8 cellular contexts compared by ENCODE assay signal in genomic region chr7:94510582-94511456, GRCh38. TPM values are rescaled to one million over a fixed set of nuclear protein-coding genes. Genes with fewer than 3 reads are reported as not detected.
DNase-seq lines count a peak whose midpoint lies in the region; TF ChIP-seq lines count a peak whose summit lies in the region.

No MANE protein-coding gene starts in this region.

- peak overlapping the region; percentile 69 for H3K4me3 Mint-ChIP-seq in MCF 10A (ENCODE audit: unreplicated experiment)

- H3K36me3 ChIP-seq in H7 (replicated peaks; ENCODE audit: control insufficient read depth, insufficient read depth, low read length) (no peaks in the 10 kb centered on the region), MG63 (no peaks in the 10 kb centered on the region), skeletal muscle tissue (ENCODE audit: control insufficient read depth in 3 of 3, insufficient read depth in 3 of 3, low read length in 3 of 3) (no peaks in the 10 kb centered on the region)

- H3K4me1 ChIP-seq in skeletal muscle tissue (ENCODE audit: control insufficient read depth in 3 of 3, insufficient read depth in 3 of 3, low read length in 3 of 3), result peaks cover 11 to 20% (median 18%) of the 10 kb centered on the region in 3 donors

- no peak for TF ChIP-seq CTCF in MCF 10A (IDR thresholded peaks at IDR 0.05; ENCODE audit: unreplicated experiment)

- in situ Hi-C loops in G401 (cut with HindIII; ENCODE audit: low sequenced_read_pairs), result no loop called here

- no peaks in the 10 kb centered on the region for H3K9me3 Mint-ChIP-seq in MCF 10A (ENCODE audit: unreplicated experiment)

- H3K27me3 ChIP-seq in H7 (ENCODE audit: control insufficient read depth, insufficient read depth, low read length) (no peaks in the 10 kb centered on the region), MG63 (no peaks in the 10 kb centered on the region), skeletal muscle tissue (ENCODE audit: control insufficient read depth in 3 of 3, insufficient read depth in 3 of 3, low read length in 3 of 3) (no peaks in the 10 kb centered on the region)

- H3K27ac ChIP-seq in skeletal muscle tissue (ENCODE audit: low read depth, low read length), result peak overlapping the region; percentile 90

- POLR2A ChIA-PET in MCF 10A (lab: Yijun Ruan, JAX), result interaction anchor here (0.6 to 3.5 kb wide), 8 partner anchors 61 to 469 kb away, joined by 3 to 21 read pairs (median 5); partner anchors contain the start of gene SGCE

- peak overlapping the region; percentile 91 to 93 (median 92) for H3K9ac ChIP-seq in skeletal muscle tissue (ENCODE audit: low read depth in 1 of 3, low read length in 3 of 3)

- H3K4me3 ChIP-seq in H7 (ENCODE audit: insufficient read depth, low read depth, low read length), result peak overlapping the region; percentile 78
- peak overlapping the region; percentile 62 for H3K4me3 ChIP-seq in MG63
- H3K4me3 ChIP-seq in skeletal muscle tissue (ENCODE audit: low read length in 3 of 3), result peak overlapping the region; percentile 84 to 88 (median 86)

- CTCF ChIA-PET in MCF 10A (lab: Yijun Ruan, JAX), result interaction anchor here (0.6 to 2.2 kb wide), 5 partner anchors 61 to 349 kb away, joined by 3 to 15 read pairs (median 4); no protein-coding TSS in a partner anchor

- H3K9me3 ChIP-seq in MG63 (no peaks in the 10 kb centered on the region), skeletal muscle tissue (ENCODE audit: control insufficient read depth in 3 of 3, low read length in 3 of 3) (no peaks in the 10 kb centered on the region)

- no peaks in the 10 kb centered on the region for H3K27me3 Mint-ChIP-seq in MCF 10A (ENCODE audit: insufficient read depth, unreplicated experiment)

- BruUV-seq in MCF 10A (replicated peaks; lab: Mats Ljungman, UMichigan), result TSS peak; percentile 46

- peak overlapping the region; percentile 43 for H3K27ac Mint-ChIP-seq in MCF 10A (ENCODE audit: low read depth, unreplicated experiment)

- H3K36me3 Mint-ChIP-seq in MCF 10A (ENCODE audit: insufficient read depth, unreplicated experiment), result peaks cover 6% of the 10 kb centered on the region

- intact Hi-C loops in MCF 10A (cut with micrococcal nuclease), result loop anchor here (1.0 to 5.0 kb wide), 2 partner anchors 186 to 377 kb away; no protein-coding TSS in a partner anchor

- DNase-seq in G401 (ENCODE audit: low spot score), result peak; percentile 68
- DNase-seq in H7, result no peak
- peak; percentile 35 for DNase-seq in MG63
- DNase-seq in SW480 (ENCODE audit: low spot score), result peak; percentile 83
- peak; percentile 51 for DNase-seq in MCF 10A (ENCODE audit: unreplicated experiment)
- DNase-seq in inferior parietal cortex (ENCODE audit: extremely low spot score), result peak; percentile 52
- DNase-seq in mesenteric fat pad (ENCODE audit: low spot score), result no peak

- peaks cover 32% of the 10 kb centered on the region for H3K4me1 Mint-ChIP-seq in MCF 10A (ENCODE audit: insufficient read depth, unreplicated experiment)

RNA-seq across cellular contexts. Expression of gene CASD1, which starts 1.2 kb away (rescaled TPM):
- total RNA-seq in G401 (2014; rRNA removed; shearing (Covaris generic)), result 22.3 and 23.0 TPM in 2 replicates
- total RNA-seq in H7 (2014; rRNA removed; shearing (Covaris generic)), result 16.0 and 16.7 TPM in 2 replicates
- total RNA-seq in MG63 (2014; rRNA removed; shearing (Covaris generic); ENCODE audit: low replicate concordance), result 3.8 and 7.1 TPM in 2 replicates
- total RNA-seq in MCF 10A (2022), result 12.4 and 15.9 TPM in 2 replicates
- total RNA-seq in skeletal muscle tissue, result 59.0 TPM
- 17.5 TPM for total RNA-seq in mesenteric fat pad

Comparison
In these comparisons a context has a peak if more than half of its experiments do, and no peak if none do; other contexts are left out.
1. DNase-seq: peak in G401 (single experiment), MG63 (single experiment), SW480 (single experiment), MCF 10A (single experiment) and inferior parietal cortex (single experiment); none in H7 (single experiment) and mesenteric fat pad (single experiment).
2. Peak in every context shown above with its lines, with median percentiles within 50 percentile points of each other: H3K4me3 ChIP-seq.